ENCODE assay signal across 26 cellular contexts in the genomic region with DNA sequence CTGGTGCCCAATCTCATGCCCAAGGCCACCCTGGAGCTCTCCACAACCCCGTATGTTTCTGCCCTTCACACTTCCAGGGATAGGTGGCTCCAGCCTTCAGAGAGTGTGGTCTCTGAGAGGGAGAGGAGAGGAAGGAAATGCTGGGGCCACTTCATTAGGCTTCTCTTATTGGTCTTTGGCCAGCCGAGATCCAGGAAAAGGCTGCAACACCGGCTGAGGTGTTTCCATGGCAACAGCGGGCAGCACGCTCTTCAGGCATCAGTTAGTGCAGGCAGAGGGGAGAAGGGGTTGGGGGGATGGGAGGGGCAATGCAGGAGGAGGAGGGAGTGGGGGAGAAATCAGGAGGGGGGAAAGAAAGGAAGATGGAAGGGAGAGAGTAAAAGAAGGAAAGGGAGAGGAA.
DNase-seq lines count a peak whose midpoint lies in the region; ATAC-seq, FAIRE-seq and TF ChIP-seq lines count a peak whose summit lies in the region.
"Had no signal": no experiment of that assay in that cellular context is flagged by ENCODE, and none has a peak within 500 bp of the region (broad histone marks: within the 10 kb centered on the region; RNA-seq: fewer than 3 reads in every experiment).

No MANE protein-coding gene starts in this region.

- no peak for FAIRE-seq in H1 (lab: Jason Lieb, UNC)
- FAIRE-seq: GM12892, urothelium cell line had no signal

- H4K5ac ChIP-seq in H1 (ENCODE audit: insufficient read length, low read depth, low read length) = no peak overlapping the region

- H3K56ac ChIP-seq in H1 (replicated peaks; ENCODE audit: insufficient read length, low read depth, low read length) = no peak overlapping the region

- H2BK5ac ChIP-seq in H1 (ENCODE audit: low read depth, low read length) = no peak overlapping the region

- no peak overlapping the region for H2AFZ ChIP-seq in SK-N-SH (ENCODE audit: low read depth)
- peak overlapping the region; percentile 19; the same call in 1 of the 2 replicates for H2AFZ ChIP-seq in H1 (ENCODE audit: low read length)

- H2AK5ac ChIP-seq in H1 (ENCODE audit: low read depth, low read length) = no peak overlapping the region

- H3K9me2 ChIP-seq in SK-N-SH = no peaks in the 10 kb centered on the region

- H3K4me2 ChIP-seq in SK-N-SH (no peak overlapping the region), H1 (ENCODE audit: insufficient read depth in 1 of 2, low read depth in 2 of 2, low read length in 2 of 2) (no peak overlapping the region)

- TF ChIP-seq RAD21 in SK-N-SH (IDR thresholded peaks at IDR 0.05; ENCODE audit: low read length) (no peak), H1 (IDR thresholded peaks at IDR 0.05 in 1 of 2, conservative IDR thresholded peaks at IDR 0.05 in 1 of 2; ENCODE audit: low read depth in 2 of 2, low read length in 2 of 2) (no peak)

- no peak overlapping the region for H3K18ac ChIP-seq in H1 (ENCODE audit: extremely low read depth, low read length)

- no peak overlapping the region for H2BK12ac ChIP-seq in H1 (ENCODE audit: low read depth, low read length)

- H3K79me2 ChIP-seq in SK-N-SH (ENCODE audit: insufficient read depth) (no peaks in the 10 kb centered on the region), H1 (ENCODE audit: control insufficient read depth in 1 of 2, insufficient read depth in 2 of 2, low read length in 2 of 2) (no peaks in the 10 kb centered on the region)

- H3K4me1 ChIP-seq in SK-N-SH (ENCODE audit: control insufficient read depth in 1 of 2, insufficient read depth in 2 of 2, low read depth in 1 of 2, low read length in 1 of 2) (no peaks in the 10 kb centered on the region), H1 (replicated peaks in 1 of 4; ENCODE audit: control insufficient read depth in 3 of 4, insufficient read depth in 4 of 4, low read length in 3 of 4) (peaks cover 0 to 6% (median 0%) of the 10 kb centered on the region in 4 experiments; a peak in 1 of 7 replicates)
- H3K4me1 ChIP-seq: gastrocnemius medialis, lower lobe of right lung, psoas muscle, suprapubic skin had no signal

- H3K23ac ChIP-seq in H1 (ENCODE audit: insufficient read length) = no peak overlapping the region

- H3K4me3 ChIP-seq in SK-N-SH (ENCODE audit: low read depth in 2 of 2, low read length in 1 of 2) (no peak overlapping the region), H1 (ENCODE audit: extremely low read depth in 1 of 4, insufficient read depth in 2 of 4, low read depth in 3 of 4, low read length in 4 of 4) (no peak overlapping the region), foreskin fibroblast (ENCODE audit: low read depth in 1 of 2, low read length in 2 of 2) (no peak overlapping the region)
- H3K4me3 ChIP-seq: gastrocnemius medialis, lower lobe of right lung, psoas muscle, SK-N-MC, suprapubic skin had no signal

- H3F3A ChIP-seq in SK-N-SH (replicated peaks; ENCODE audit: insufficient read depth) = no peaks in the 10 kb centered on the region

- no peaks in the 10 kb centered on the region for H4K20me1 ChIP-seq in SK-N-SH (ENCODE audit: insufficient read depth)
- H4K20me1 ChIP-seq in H1 (replicated peaks in 1 of 2; ENCODE audit: control insufficient read depth in 1 of 2, insufficient read depth in 2 of 2, low read length in 2 of 2) = no peaks in the 10 kb centered on the region

- H3K9ac ChIP-seq in SK-N-SH (no peak overlapping the region), H1 (replicated peaks in 1 of 4; ENCODE audit: extremely low read depth in 1 of 4, low read depth in 3 of 4, low read length in 3 of 4) (no peak overlapping the region)

- no peak for TF ChIP-seq POLR2A in H1 (IDR thresholded peaks at IDR 0.05; ENCODE audit: control extremely low read depth in 1 of 2, low read depth in 2 of 2, low read length in 2 of 2)

- no peak overlapping the region for H3K14ac ChIP-seq in H1 (ENCODE audit: insufficient read length)

- no peak overlapping the region for H3K4ac ChIP-seq in H1 (replicated peaks; ENCODE audit: insufficient read length, low read depth, low read length)

- no peak for TF ChIP-seq EP300 in SK-N-SH (IDR thresholded peaks at IDR 0.05; ENCODE audit: borderline replicate concordance in 1 of 2, low read depth in 1 of 2, low read length in 1 of 2)
- TF ChIP-seq EP300 in H1 (IDR thresholded peaks at IDR 0.05; ENCODE audit: borderline replicate concordance in 1 of 2, low read depth in 2 of 2, low read length in 2 of 2) = no peak

- H3K36me3 ChIP-seq in SK-N-SH (replicated peaks in 1 of 2; ENCODE audit: control insufficient read depth in 1 of 2, insufficient read depth in 2 of 2, low read length in 1 of 2) (no peaks in the 10 kb centered on the region), H1 (ENCODE audit: control insufficient read depth in 2 of 4, insufficient read depth in 4 of 4, low read length in 3 of 4) (no peaks in the 10 kb centered on the region)
- H3K36me3 ChIP-seq: gastrocnemius medialis, lower lobe of right lung, neutrophil, suprapubic skin had no signal

- H2BK20ac ChIP-seq in H1 (ENCODE audit: low read length) = no peak overlapping the region

- no peak overlapping the region for H2BK120ac ChIP-seq in H1 (replicated peaks; ENCODE audit: low read depth, low read length)

- H3K79me1 ChIP-seq in H1 (ENCODE audit: low read depth, low read length) = no peaks in the 10 kb centered on the region

- DNase-seq in SK-N-SH = peak; percentile 41
- peak; percentile 90 for DNase-seq in NCI-H2227 (lab: John Stamatoyannopoulos, UW; ENCODE audit: unreplicated experiment)
- no peak for DNase-seq in H1 (ENCODE audit: low read depth in 1 of 2, low spot score in 2 of 2)
- no peak for DNase-seq in effector CD4-positive, alpha-beta T cell
- DNase-seq in foreskin fibroblast = no peak
- DNase-seq: activated CD4-positive, alpha-beta T cell treated with anti-CD3 and anti-CD28 coated beads, Interleukin-2, amount 50 U/mL, for 1 hour; DND-41; effector CD8-positive, alpha-beta T cell; gastrocnemius medialis; hippocampal formation; islet precursor cell; Kasumi-1; lower lobe of right lung; NCI-H2171; psoas muscle; stimulated activated CD4-positive, alpha-beta T cell treated with anti-CD3 and anti-CD28 coated beads, Interleukin-1b, Interleukin-23, amount 100 ng/mL, for 48 hours had no signal

- H3K23me2 ChIP-seq in H1 (ENCODE audit: low read depth, low read length) = no peaks in the 10 kb centered on the region

- POLR2A ChIA-PET in SK-N-SH (lab: Yijun Ruan, JAX) (no interaction called here), H1 (lab: Charles Lee; ENCODE audit: partially characterized antibody) (interaction anchor here (1.7 kb wide), 1 partner anchor 9 kb away, joined by 4 read pairs; no protein-coding TSS in a partner anchor)

- 16% methylated on average over 5 of the region's 5 CpGs for WGBS in SK-N-SH (ENCODE audit: low lambda C conversion rate)
- 57% methylated on average over 5 of the region's 5 CpGs; no CpG with 5 or more reads in 1 of the 2 experiments for WGBS in H1 (ENCODE audit: extremely low coverage in 1 of 2, insufficient coverage in 1 of 2, insufficient read length in 1 of 2, insufficient replicate concordance in 2 of 2, low coverage in 1 of 2, low lambda C conversion rate in 2 of 2, missing lambda C conversion rate in 1 of 2), 2 experiments

- H3K27ac ChIP-seq in SK-N-SH (ENCODE audit: low read depth in 2 of 2, low read length in 1 of 2) (no peak overlapping the region), H1 (ENCODE audit: low read depth, low read length) (no peak overlapping the region)
- H3K27ac ChIP-seq: gastrocnemius medialis, lower lobe of right lung, neutrophil, psoas muscle, SK-N-MC, suprapubic skin, VCaP had no signal

- no peak overlapping the region for H4K91ac ChIP-seq in H1 (replicated peaks; ENCODE audit: insufficient read length, low read length)

- TF ChIP-seq CTCF in SK-N-SH (IDR thresholded peaks at IDR 0.05) = no peak
- no peak for TF ChIP-seq CTCF in H1 (IDR thresholded peaks at IDR 0.05; ENCODE audit: control extremely low read depth in 1 of 3, insufficient read depth in 1 of 3, low read depth in 1 of 3, low read length in 3 of 3)
- TF ChIP-seq CTCF in foreskin fibroblast (IDR thresholded peaks at IDR 0.05; ENCODE audit: low read depth, low read length) = no peak

- CTCF ChIA-PET in SK-N-SH (lab: Yijun Ruan, JAX) = interaction anchor here (0.6 to 1.9 kb wide), 2 partner anchors 22 to 118 kb away, joined by 3 to 6 read pairs; no protein-coding TSS in a partner anchor
- CTCF ChIA-PET in H1 (lab: Charles Lee; ENCODE audit: partially characterized antibody) = interaction anchor here (1.2 to 2.9 kb wide), 3 partner anchors 20 to 69 kb away, joined by 3 to 12 read pairs (median 6); no protein-coding TSS in a partner anchor

- ATAC-seq in SK-N-SH treated with all-trans-retinoic acid at 6 μM for 48 hours (no peak), GM21526 (IDR thresholded peaks at IDR 0.05; ENCODE audit: low FRiP score, unreplicated experiment) (no peak), HG03439 (IDR thresholded peaks at IDR 0.05; ENCODE audit: unreplicated experiment) (no peak)
- ATAC-seq: gastrocnemius medialis; lower lobe of right lung; psoas muscle; stimulated activated effector memory CD8-positive, alpha-beta T cell treated with anti-CD3 and anti-CD28 coated beads, Interleukin-12 subunit alpha, Interleukin-12 subunit beta, amount 100 ng/mL, for 72 hours had no signal

- no peaks in the 10 kb centered on the region for H3K27me3 ChIP-seq in SK-N-SH (ENCODE audit: insufficient read depth)
- H3K27me3 ChIP-seq in H1 (replicated peaks in 1 of 4; ENCODE audit: control insufficient read depth in 3 of 4, extremely low read depth in 1 of 4, insufficient read depth in 3 of 4, low read length in 3 of 4) = no peaks in the 10 kb centered on the region
- H3K27me3 ChIP-seq: neutrophil had no signal

- peak overlapping the region; percentile 11; the same call in 1 of the 2 replicates for H4K8ac ChIP-seq in H1 (ENCODE audit: extremely low read depth, insufficient read depth, low read length)

- H3K9me3 ChIP-seq in SK-N-SH (no peaks in the 10 kb centered on the region), H1 (ENCODE audit: insufficient read depth in 2 of 2, low read depth in 1 of 2, low read length in 1 of 2) (no peaks in the 10 kb centered on the region)
- H3K9me3 ChIP-seq: gastrocnemius medialis, lower lobe of right lung, neutrophil, psoas muscle, suprapubic skin had no signal

- H2BK15ac ChIP-seq in H1 (ENCODE audit: low read length) = no peak overlapping the region

TF ChIP-seq in SK-N-SH, 30 proteins besides CTCF, POLR2A, EP300 and RAD21 (continues in another document):
- TF ChIP-seq RFX5 (IDR thresholded peaks at IDR 0.05; ENCODE audit: low read length) (no peak), CHD2 (IDR thresholded peaks at IDR 0.05; ENCODE audit: low read length, partially characterized antibody) (no peak), MXI1 (IDR thresholded peaks at IDR 0.05; ENCODE audit: low read depth, low read length) (no peak)

TF ChIP-seq in SK-N-SH treated with all-trans-retinoic acid at 6 μM for 48 hours, 23 proteins besides CTCF, POLR2A, EP300 and RAD21 (continues in another document):
- TF ChIP-seq ESRRG (CRISPR knock-in tag; IDR thresholded peaks at IDR 0.05) (no peak), OSR1 (CRISPR knock-in tag; IDR thresholded peaks at IDR 0.05) (no peak), TOX (CRISPR knock-in tag; IDR thresholded peaks at IDR 0.05; ENCODE audit: borderline replicate concordance) (no peak)

TF ChIP-seq in H1, 55 proteins besides CTCF, POLR2A, EP300 and RAD21:
- TF ChIP-seq EZH2 (IDR thresholded peaks at IDR 0.05; ENCODE audit: low read depth, low read length, severe bottlenecking) = no peak

Comparison
In these comparisons a context has a peak if more than half of its experiments do, and no peak if none do; other contexts are left out.
1. DNase-seq: peak in SK-N-SH (single experiment) and NCI-H2227 (single experiment); none in H1 (0 of 2), effector CD4-positive, alpha-beta T cell (single experiment) and foreskin fibroblast (0 of 2).